8 cellular contexts compared by ENCODE assay signal in genomic region chr5:61933787-61934626, GRCh38.
DNase-seq lines count a peak whose midpoint lies in the region; ATAC-seq and TF ChIP-seq lines count a peak whose summit lies in the region.

No MANE protein-coding gene starts in this region.

- H3K4me3 Mint-ChIP-seq in neural crest cell, result no peak overlapping the region

- peak; percentile 87 for ATAC-seq in esophagus mucosa
- no peak for ATAC-seq in HG02678 (IDR thresholded peaks at IDR 0.05; ENCODE audit: unreplicated experiment)
- ATAC-seq in GM18505 (IDR thresholded peaks at IDR 0.05; ENCODE audit: unreplicated experiment), result no peak

- TF ChIP-seq POLR2A in GM18505 (IDR thresholded peaks at IDR 0.05; ENCODE audit: borderline replicate concordance, extremely low read depth, insufficient read depth, insufficient read length), result no peak

- H3K4me1 Mint-ChIP-seq in neural crest cell, result no peaks in the 10 kb centered on the region

- no peak overlapping the region for H3K27ac Mint-ChIP-seq in neural crest cell (ENCODE audit: unreplicated experiment)

- DNase-seq in AG08396 (ENCODE audit: low spot score) (peak; percentile 44), RPMI8226 (peak; percentile 47), neural crest cell (ENCODE audit: low read depth, low spot score) (peak; percentile 62)

- H3K9me3 Mint-ChIP-seq in neural crest cell, result peaks cover 3% of the 10 kb centered on the region

- no peaks in the 10 kb centered on the region for H3K27me3 Mint-ChIP-seq in neural crest cell (ENCODE audit: low read depth)

- TF ChIP-seq CTCF in GM12872 (IDR thresholded peaks at IDR 0.05; ENCODE audit: insufficient read depth, low read depth, low read length), result peak; percentile 56
- TF ChIP-seq CTCF in LNCAP (IDR thresholded peaks at IDR 0.05), result peak; percentile 83
- TF ChIP-seq CTCF in neural crest cell (conservative IDR thresholded peaks at IDR 0.05), result peak; percentile 85

- no peaks in the 10 kb centered on the region for H3K36me3 Mint-ChIP-seq in neural crest cell (ENCODE audit: low read depth)
